ENCODE assay signal across 8 cellular contexts in genomic region chr18:44839239-44839666, GRCh38.
A peak's percentile ranks its signal among the peaks of the same experiment; 100 is the strongest.
DNase-seq lines count a peak whose midpoint lies in the region; ATAC-seq, FAIRE-seq and TF ChIP-seq lines count a peak whose summit lies in the region.

No MANE protein-coding gene starts in this region.

- peak overlapping the region; percentile 53 for H3K4me2 ChIP-seq in SU-DHL-6 (ENCODE audit: low read depth, low read length, poor library complexity, severe bottlenecking)
- H3K4me2 ChIP-seq in hepatocyte: no peak overlapping the region

- POLR2A ChIA-PET in CD4-positive, alpha-beta memory T cell (lab: Charles Lee; ENCODE audit: partially characterized antibody): no interaction called here

- H3K36me3 Mint-ChIP-seq in CD4-positive, alpha-beta memory T cell: no peaks in the 10 kb centered on the region
- peaks cover 0 to 4% of the 10 kb centered on the region in 2 donors for H3K36me3 Mint-ChIP-seq in activated naive CD4-positive, alpha-beta T cell treated with anti-CD3 and anti-CD28 coated beads, Interleukin-2, amount 50 U/mL, for 72 hours

- H3K4me3 ChIP-seq in CD4-positive, alpha-beta memory T cell (ENCODE audit: low read length in 2 of 2): no peak overlapping the region
- H3K4me3 ChIP-seq in SU-DHL-6 (ENCODE audit: insufficient read depth, low read length, poor library complexity, severe bottlenecking): peak overlapping the region; percentile 23
- no peak overlapping the region for H3K4me3 ChIP-seq in hepatocyte

- no peaks in the 10 kb centered on the region for H3K27me3 ChIP-seq in CD4-positive, alpha-beta memory T cell (ENCODE audit: insufficient read depth, low read length)
- no peaks in the 10 kb centered on the region for H3K27me3 ChIP-seq in SU-DHL-6 (ENCODE audit: low read length)
- H3K27me3 ChIP-seq in hepatocyte: no peaks in the 10 kb centered on the region

- no peaks in the 10 kb centered on the region for H3K27me3 Mint-ChIP-seq in CD4-positive, alpha-beta memory T cell

- peaks cover 8 to 21% (median 12%) of the 10 kb centered on the region in 4 donors for H3K4me1 Mint-ChIP-seq in CD4-positive, alpha-beta memory T cell

- H3K9me3 ChIP-seq in CD4-positive, alpha-beta memory T cell (ENCODE audit: control insufficient read depth in 1 of 2, low read length in 2 of 2): no peaks in the 10 kb centered on the region
- no peaks in the 10 kb centered on the region for H3K9me3 ChIP-seq in SU-DHL-6 (ENCODE audit: insufficient read depth, low read length)
- H3K9me3 ChIP-seq in hepatocyte (ENCODE audit: low read depth): no peaks in the 10 kb centered on the region

- peak overlapping the region in 2 of 7 donors; percentile 15 to 40 for H3K27ac Mint-ChIP-seq in CD4-positive, alpha-beta memory T cell
- no peak overlapping the region for H3K27ac Mint-ChIP-seq in activated naive CD4-positive, alpha-beta T cell treated with anti-CD3 and anti-CD28 coated beads, Interleukin-2, amount 50 U/mL, for 72 hours

- no peaks in the 10 kb centered on the region for H3K9me3 Mint-ChIP-seq in CD4-positive, alpha-beta memory T cell
- peaks cover 0 to 5% of the 10 kb centered on the region in 2 donors for H3K9me3 Mint-ChIP-seq in activated naive CD4-positive, alpha-beta T cell treated with anti-CD3 and anti-CD28 coated beads, Interleukin-2, amount 50 U/mL, for 72 hours

- H3K9ac ChIP-seq in SU-DHL-6 (ENCODE audit: low read length): peak overlapping the region; percentile 41

- FAIRE-seq in GM19239 (lab: Jason Lieb, UNC): peak; percentile 94

- peak; percentile 2 to 46 (median 32) for DNase-seq in CD4-positive, alpha-beta memory T cell
- peak; percentile 72 for DNase-seq in GM19239 (ENCODE audit: insufficient read length, low spot score)
- peak in 1 of 2 donors; percentile 50 for DNase-seq in activated naive CD4-positive, alpha-beta T cell treated with anti-CD3 and anti-CD28 coated beads, Interleukin-2, amount 50 U/mL, for 72 hours (ENCODE audit: low spot score in 2 of 2)
- DNase-seq in hepatocyte (ENCODE audit: low spot score): peak; percentile 38
- DNase-seq in stimulated activated CD4-positive, alpha-beta T cell treated with anti-CD3 and anti-CD28 coated beads, Interleukin-2, amount 100 ng/mL, for 24 hours: peak; percentile 67 to 72
- DNase-seq in cerebellar nuclear complex (lab: John Stamatoyannopoulos, UW): no peak

- H3K9me2 ChIP-seq in SU-DHL-6 (replicated peaks; ENCODE audit: insufficient read depth, low read length): no peaks in the 10 kb centered on the region
- H3K9me2 ChIP-seq in hepatocyte (replicated peaks; ENCODE audit: insufficient read depth): no peaks in the 10 kb centered on the region

- ATAC-seq in HG03354 (IDR thresholded peaks at IDR 0.05; ENCODE audit: poor library complexity, severe bottlenecking, unreplicated experiment): peak; percentile 99
- ATAC-seq in activated naive CD4-positive, alpha-beta T cell treated with anti-CD3 and anti-CD28 coated beads, Interleukin-2, amount 50 U/mL, for 72 hours: peak; percentile 88 to 95

- H3K79me2 ChIP-seq in SU-DHL-6 (ENCODE audit: insufficient read depth, low read length): no peaks in the 10 kb centered on the region
- peaks cover 57% of the 10 kb centered on the region for H3K79me2 ChIP-seq in hepatocyte

- TF ChIP-seq CTCF in SU-DHL-6 (IDR thresholded peaks at IDR 0.05; ENCODE audit: insufficient read depth, low read length, poor library complexity, severe bottlenecking) (no peak), hepatocyte (IDR thresholded peaks at IDR 0.05; ENCODE audit: poor library complexity) (no peak)

- peaks cover 17% of the 10 kb centered on the region for H3K4me1 ChIP-seq in CD4-positive, alpha-beta memory T cell (ENCODE audit: insufficient read depth, low read length)
- peaks cover 30% of the 10 kb centered on the region for H3K4me1 ChIP-seq in hepatocyte (ENCODE audit: insufficient read depth)

- no peaks in the 10 kb centered on the region for H3K36me3 ChIP-seq in CD4-positive, alpha-beta memory T cell (ENCODE audit: insufficient read depth, low read length)
- H3K36me3 ChIP-seq in SU-DHL-6 (ENCODE audit: low read length) (no peaks in the 10 kb centered on the region), hepatocyte (replicated peaks; ENCODE audit: insufficient read depth, low read depth) (no peaks in the 10 kb centered on the region)

- intact Hi-C loops in CD4-positive, alpha-beta memory T cell (cut with micrococcal nuclease): no loop called here

- H2AFZ ChIP-seq in SU-DHL-6 (ENCODE audit: low read depth, low read length, severe bottlenecking) (peak overlapping the region; percentile 83), hepatocyte (no peak overlapping the region)

- CTCF ChIA-PET in CD4-positive, alpha-beta memory T cell (lab: Charles Lee; ENCODE audit: partially characterized antibody): interaction anchor here (1.1 kb wide), 2 partner anchors 11 to 12 kb away, joined by 3 read pairs; no protein-coding TSS in a partner anchor

- 42% methylated on average over 6 of the region's 6 CpGs for WGBS in hepatocyte (ENCODE audit: low lambda C conversion rate, missing lambda C conversion rate)

- no peak overlapping the region for H3K27ac ChIP-seq in CD4-positive, alpha-beta memory T cell (ENCODE audit: low read depth, low read length)
- H3K27ac ChIP-seq in SU-DHL-6 (ENCODE audit: low read depth, low read length) (peak overlapping the region; percentile 37), hepatocyte (no peak overlapping the region)

- H3F3A ChIP-seq in SU-DHL-6 (ENCODE audit: insufficient read depth): no peaks in the 10 kb centered on the region

- peak overlapping the region in 4 of 8 donors; percentile 35 to 68 (median 60) for H3K4me3 Mint-ChIP-seq in CD4-positive, alpha-beta memory T cell

- H4K20me1 ChIP-seq in SU-DHL-6 (ENCODE audit: low read depth, low read length) (no peaks in the 10 kb centered on the region), hepatocyte (ENCODE audit: insufficient read depth, poor library complexity, severe bottlenecking) (no peaks in the 10 kb centered on the region)

Comparison
In these comparisons a context has a peak if more than half of its experiments do, and no peak if none do; other contexts are left out.
1. DNase-seq: peak in CD4-positive, alpha-beta memory T cell (5 of 5), GM19239 (single experiment), hepatocyte (single experiment) and stimulated activated CD4-positive, alpha-beta T cell treated with anti-CD3 and anti-CD28 coated beads, Interleukin-2, amount 100 ng/mL, for 24 hours (2 of 2); none in cerebellar nuclear complex (0 of 2).